In the genomic region with DNA sequence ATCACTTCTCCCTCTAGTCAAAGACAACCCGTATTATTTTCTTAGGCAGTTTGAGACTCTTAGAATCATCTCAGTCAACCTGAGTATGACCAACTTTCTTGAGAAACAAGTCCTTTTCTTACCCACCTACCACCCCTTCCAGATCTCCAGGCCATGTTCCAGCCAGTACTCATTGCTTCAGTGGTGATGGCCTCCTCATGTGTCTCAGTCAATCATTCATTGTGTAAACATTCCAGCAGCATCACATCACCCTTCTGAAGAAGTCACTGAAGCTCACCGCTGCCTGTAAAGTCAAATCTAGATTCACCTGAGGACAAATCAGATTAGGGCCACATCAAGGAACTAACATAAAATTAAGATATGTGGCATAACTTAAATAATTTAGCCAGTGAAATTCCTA, we compare ENCODE assay signal across 16 cellular contexts.
DNase-seq lines count a peak whose midpoint lies in the region; ATAC-seq and TF ChIP-seq lines count a peak whose summit lies in the region.
"Had no signal": no experiment of that assay in that cellular context is flagged by ENCODE, and none has a peak within 500 bp of the region (broad histone marks: within the 10 kb centered on the region; RNA-seq: fewer than 3 reads in every experiment).

No MANE protein-coding gene starts in this region.

- no peak overlapping the region for H2AFZ ChIP-seq in GM23248

- H3K79me2 ChIP-seq in GM23248 (ENCODE audit: insufficient read depth) = no peaks in the 10 kb centered on the region

- H3K4me3 Mint-ChIP-seq in activated CD4-positive, alpha-beta T cell treated with anti-CD3 and anti-CD28 coated beads, Interleukin-2, amount 10 ng/mL, durations not matched to agents 7 days and 5 days = no peak overlapping the region
- H3K4me3 Mint-ChIP-seq: brain; CD4-positive, CD25-positive, alpha-beta regulatory T cell had no signal

- H3K27me3 ChIP-seq in RWPE2 (ENCODE audit: insufficient read depth, poor library complexity, severe bottlenecking) = no peaks in the 10 kb centered on the region
- no peaks in the 10 kb centered on the region for H3K27me3 ChIP-seq in GM23248 (replicated peaks; ENCODE audit: insufficient read depth)
- H3K27me3 ChIP-seq: neutrophil had no signal

- ATAC-seq in RWPE2 (ENCODE audit: low read depth) = peak; percentile 94
- no peak for ATAC-seq in HG03139 (IDR thresholded peaks at IDR 0.05; ENCODE audit: unreplicated experiment)

- no peaks in the 10 kb centered on the region for H3K9me2 ChIP-seq in GM23248 (ENCODE audit: insufficient read depth)

- TF ChIP-seq CTCF in RWPE2 (IDR thresholded peaks at IDR 0.05; ENCODE audit: poor library complexity, severe bottlenecking) = no peak

- 63 to 77% methylated on average over 2 of the region's 2 CpGs for WGBS in GM23248 (ENCODE audit: low coverage in 1 of 2, low lambda C conversion rate in 2 of 2, missing lambda C conversion rate in 2 of 2), 2 experiments

- no peak overlapping the region for H3K4me2 ChIP-seq in GM23248 (ENCODE audit: unreplicated experiment)
- H3K4me2 ChIP-seq: smooth muscle cell had no signal

- no peaks in the 10 kb centered on the region for H3K4me1 Mint-ChIP-seq in activated CD4-positive, alpha-beta T cell treated with anti-CD3 and anti-CD28 coated beads, Interleukin-2, amount 10 ng/mL, durations not matched to agents 7 days and 5 days
- H3K4me1 Mint-ChIP-seq: CD4-positive, CD25-positive, alpha-beta regulatory T cell had no signal

- no peaks in the 10 kb centered on the region for H3F3A ChIP-seq in GM23248 (ENCODE audit: insufficient read depth)

- no peak overlapping the region for H3K9ac ChIP-seq in GM23248

- H3K4me3 ChIP-seq in RWPE2 (ENCODE audit: severe bottlenecking) (no peak overlapping the region), skeletal muscle cell (ENCODE audit: low read depth, low read length) (no peak overlapping the region), GM23248 (no peak overlapping the region)
- H3K4me3 ChIP-seq: smooth muscle cell had no signal

- no peak for DNase-seq in HEK293T (ENCODE audit: extremely low spot score)
- no peak for DNase-seq in RWPE2 (ENCODE audit: low spot score)
- DNase-seq in glomerular visceral epithelial cell (ENCODE audit: extremely low spot score) = peak; percentile 88
- peak; percentile 21 for DNase-seq in skeletal muscle cell (ENCODE audit: low read depth)
- no peak for DNase-seq in T-helper 2 cell
- DNase-seq in GM23248 = no peak
- no peak for DNase-seq in activated CD4-positive, alpha-beta T cell treated with anti-CD3 and anti-CD28 coated beads, Interleukin-2, amount 10 ng/mL, durations not matched to agents 7 days and 5 days
- DNase-seq: activated effector memory CD4-positive, alpha-beta T cell treated with anti-CD3 and anti-CD28 coated beads, Interleukin-2, amount 50 U/mL, for 16 hours; CD4-positive, CD25-positive, alpha-beta regulatory T cell; NCI-H1092; NCI-H446 treated with DMSO at 0.1 percent for 48 hours; RPMI8226 had no signal

- no peaks in the 10 kb centered on the region for H3K27me3 Mint-ChIP-seq in activated CD4-positive, alpha-beta T cell treated with anti-CD3 and anti-CD28 coated beads, Interleukin-2, amount 10 ng/mL, durations not matched to agents 7 days and 5 days

- in situ Hi-C loops in GM23248 (cut with MboI) = no loop called here

- H3K36me3 ChIP-seq in RWPE2 (ENCODE audit: low read depth) (no peaks in the 10 kb centered on the region), GM23248 (ENCODE audit: low read depth) (no peaks in the 10 kb centered on the region)
- H3K36me3 ChIP-seq: neutrophil had no signal

- H3K9me3 Mint-ChIP-seq in activated CD4-positive, alpha-beta T cell treated with anti-CD3 and anti-CD28 coated beads, Interleukin-2, amount 10 ng/mL, durations not matched to agents 7 days and 5 days = no peaks in the 10 kb centered on the region
- H3K9me3 Mint-ChIP-seq: brain had no signal

- H3K9me3 ChIP-seq in RWPE2 (ENCODE audit: severe bottlenecking) (no peaks in the 10 kb centered on the region), GM23248 (ENCODE audit: low read depth) (no peaks in the 10 kb centered on the region)
- H3K9me3 ChIP-seq: neutrophil had no signal

- no peaks in the 10 kb centered on the region for H3K36me3 Mint-ChIP-seq in activated CD4-positive, alpha-beta T cell treated with anti-CD3 and anti-CD28 coated beads, Interleukin-2, amount 10 ng/mL, durations not matched to agents 7 days and 5 days (ENCODE audit: low read depth)
- H3K36me3 Mint-ChIP-seq: brain; CD4-positive, CD25-positive, alpha-beta regulatory T cell had no signal

- H4K20me1 ChIP-seq in GM23248 (ENCODE audit: insufficient read depth) = no peaks in the 10 kb centered on the region

- H3K4me1 ChIP-seq in RWPE2 (ENCODE audit: insufficient read depth, poor library complexity, severe bottlenecking) (peaks cover 16% of the 10 kb centered on the region), GM23248 (ENCODE audit: insufficient read depth) (no peaks in the 10 kb centered on the region)

- POLR2A ChIA-PET in HEK293T (lab: Yijun Ruan, JAX) = no interaction called here
- POLR2A ChIA-PET in activated CD4-positive, alpha-beta T cell treated with anti-CD3 and anti-CD28 coated beads, Interleukin-2, amount 10 ng/mL, durations not matched to agents 7 days and 5 days (lab: Charles Lee) = no interaction called here

- H3K27ac ChIP-seq in RWPE2 (ENCODE audit: poor library complexity, severe bottlenecking) = peak overlapping the region; percentile 13
- H3K27ac ChIP-seq in GM23248 = no peak overlapping the region
- H3K27ac ChIP-seq: neutrophil had no signal

- CTCF ChIA-PET in HEK293T (lab: Yijun Ruan, JAX) = no interaction called here
- CTCF ChIA-PET in activated CD4-positive, alpha-beta T cell treated with anti-CD3 and anti-CD28 coated beads, Interleukin-2, amount 10 ng/mL, durations not matched to agents 7 days and 5 days (lab: Charles Lee) = no interaction called here

- H3K27ac Mint-ChIP-seq in activated CD4-positive, alpha-beta T cell treated with anti-CD3 and anti-CD28 coated beads, Interleukin-2, amount 10 ng/mL, durations not matched to agents 7 days and 5 days = no peak overlapping the region
- H3K27ac Mint-ChIP-seq: CD4-positive, CD25-positive, alpha-beta regulatory T cell had no signal

TF ChIP-seq in HEK293T, 16 proteins besides CTCF, POLR2A, EP300 and RAD21:
- no peak for TF ChIP-seq FOXM1 (IDR thresholded peaks at IDR 0.05; ENCODE audit: borderline replicate concordance)
- no peak for TF ChIP-seq SP1 (IDR thresholded peaks at IDR 0.05)
- no peak for TF ChIP-seq BHLHE40 (IDR thresholded peaks at IDR 0.05; ENCODE audit: borderline replicate concordance)
- TF ChIP-seq PKNOX1 (IDR thresholded peaks at IDR 0.05) = peak; percentile 80

Comparison
In these comparisons a context has a peak if more than half of its experiments do, and no peak if none do; other contexts are left out.
1. DNase-seq: peak in glomerular visceral epithelial cell (single experiment) and skeletal muscle cell (single experiment); none in HEK293T (single experiment), RWPE2 (single experiment), T-helper 2 cell (0 of 5), GM23248 (single experiment) and activated CD4-positive, alpha-beta T cell treated with anti-CD3 and anti-CD28 coated beads, Interleukin-2, amount 10 ng/mL, durations not matched to agents 7 days and 5 days (single experiment).